In genomic region chr9:75866273-75866871, GRCh38 we compare ENCODE assay signal across 8 cellular contexts. TPM values are rescaled to one million over a fixed set of nuclear protein-coding genes. Genes with fewer than 3 reads are reported as not detected.
A peak's percentile ranks its signal among the peaks of the same experiment; 100 is the strongest.
DNase-seq lines count a peak whose midpoint lies in the region; ATAC-seq, FAIRE-seq and TF ChIP-seq lines count a peak whose summit lies in the region.

No MANE protein-coding gene starts in this region.

- no peak for FAIRE-seq in bronchial epithelial cell (lab: Jason Lieb, UNC)

- no peaks in the 10 kb centered on the region for H3K4me1 ChIP-seq in left lung
- no peaks in the 10 kb centered on the region for H3K4me1 ChIP-seq in suprapubic skin

- H3K27ac ChIP-seq in left lung (no peak overlapping the region), suprapubic skin (no peak overlapping the region)

- ATAC-seq in HG03175 (IDR thresholded peaks at IDR 0.05; ENCODE audit: unreplicated experiment) (peak; percentile 70), left lung (peak; percentile 68)

- no peaks in the 10 kb centered on the region for H3K9me3 ChIP-seq in left lung
- no peaks in the 10 kb centered on the region for H3K9me3 ChIP-seq in suprapubic skin

- H3K36me3 ChIP-seq in bronchial epithelial cell (ENCODE audit: control insufficient read depth, insufficient read depth, low read length) (no peaks in the 10 kb centered on the region), left lung (no peaks in the 10 kb centered on the region), suprapubic skin (no peaks in the 10 kb centered on the region)

- WGBS in suprapubic skin, result 32% methylated on average over 2 of the region's 2 CpGs

- no peaks in the 10 kb centered on the region for H3K27me3 ChIP-seq in bronchial epithelial cell (ENCODE audit: control insufficient read depth, insufficient read depth, low read length)
- H3K27me3 ChIP-seq in left lung, result no peaks in the 10 kb centered on the region
- H3K27me3 ChIP-seq in suprapubic skin, result peaks cover 4% of the 10 kb centered on the region

- TF ChIP-seq CTCF in bronchial epithelial cell (IDR thresholded peaks at IDR 0.05; ENCODE audit: insufficient read depth, low read length, severe bottlenecking) (peak; percentile 51), left lung (IDR thresholded peaks at IDR 0.05) (peak; percentile 77 to 81), suprapubic skin (IDR thresholded peaks at IDR 0.05) (peak; percentile 43 to 71)

- intact Hi-C loops in left lung (cut with DNase I), result loop anchor here in 1 of 2 donors (10.0 kb wide), 2 partner anchors 602 to 662 kb away; no protein-coding TSS in a partner anchor

- DNase-seq in stimulated activated CD4-positive, alpha-beta T cell treated with anti-CD3 and anti-CD28 coated beads, Interleukin-12 subunit alpha, Interleukin-12 subunit beta, amount 100 ng/mL, for 4 hours, result peak; percentile 17
- no peak for DNase-seq in stimulated activated CD4-positive, alpha-beta T cell treated with anti-CD3 and anti-CD28 coated beads, Interleukin-4, amount 100 ng/mL, for 1 hour
- DNase-seq in RPMI7951 (ENCODE audit: low read depth), result peak; percentile 29
- peak; percentile 56 for DNase-seq in bronchial epithelial cell (ENCODE audit: low read depth)
- DNase-seq in left lung, result no peak
- no peak for DNase-seq in suprapubic skin (ENCODE audit: low spot score in 2 of 2)
- DNase-seq in SHP77 treated with DMSO at 0.1 percent for 48 hours (lab: John Stamatoyannopoulos, UW), result no peak

- H3K4me3 ChIP-seq in bronchial epithelial cell (ENCODE audit: low read depth, low read length) (no peak overlapping the region), left lung (no peak overlapping the region), suprapubic skin (no peak overlapping the region)

- TF ChIP-seq EP300 in suprapubic skin (IDR thresholded peaks at IDR 0.05), result no peak

- TF ChIP-seq POLR2A in suprapubic skin (IDR thresholded peaks at IDR 0.05), result no peak

RNA-seq across cellular contexts. Expression of gene PCSK5, which starts 24.1 kb away (rescaled TPM):
- 0.36 and 0.39 TPM in 2 replicates for total RNA-seq in RPMI7951 (2014; rRNA removed; shearing (Covaris generic))
- total RNA-seq in bronchial epithelial cell (4.2 and 5.2 TPM in 2 replicates), left lung (10 to 100 TPM; 18.7 to 20.3 TPM), suprapubic skin (10 to 100 TPM in 1 of 4 donors, 1 to 10 TPM in 3; 5.2 to 10.8 (median 7.3) TPM)

Comparison
In these comparisons a context has a peak if more than half of its experiments do, and no peak if none do; other contexts are left out.
1. DNase-seq: peak in stimulated activated CD4-positive, alpha-beta T cell treated with anti-CD3 and anti-CD28 coated beads, Interleukin-12 subunit alpha, Interleukin-12 subunit beta, amount 100 ng/mL, for 4 hours (single experiment), RPMI7951 (single experiment) and bronchial epithelial cell (single experiment); none in stimulated activated CD4-positive, alpha-beta T cell treated with anti-CD3 and anti-CD28 coated beads, Interleukin-4, amount 100 ng/mL, for 1 hour (single experiment), left lung (0 of 2), suprapubic skin (0 of 2) and SHP77 treated with DMSO at 0.1 percent for 48 hours (single experiment).
2. Peak in every context shown above with its lines, with median percentiles within 50 percentile points of each other: CTCF ChIP-seq.